In genomic region chr6:92534109-92534508, GRCh38 we compare ENCODE assay signal across 27 cellular contexts.
DNase-seq lines count a peak whose midpoint lies in the region; FAIRE-seq and TF ChIP-seq lines count a peak whose summit lies in the region.
"Had no signal": no experiment of that assay in that cellular context is flagged by ENCODE, and none has a peak within 500 bp of the region (broad histone marks: within the 10 kb centered on the region; RNA-seq: fewer than 3 reads in every experiment).

No MANE protein-coding gene starts in this region.

- dilution Hi-C loops in endothelial cell of umbilical vein (cut with MboI; ENCODE audit: extremely low pct_ligation_motif_present, low sequenced_read_pairs), result no loop called here

- no peaks in the 10 kb centered on the region for H3K27me3 Mint-ChIP-seq in activated CD4-positive, alpha-beta T cell treated with anti-CD3 and anti-CD28 coated beads, Interleukin-2, amount 10 ng/mL, durations not matched to agents 24 days and 14 days
- H3K27me3 Mint-ChIP-seq: CD4-positive, alpha-beta memory T cell; CD4-positive, CD25-positive, alpha-beta regulatory T cell; CD8-positive, alpha-beta memory T cell had no signal

- no peaks in the 10 kb centered on the region for H3K9me1 ChIP-seq in endothelial cell of umbilical vein (replicated peaks; ENCODE audit: control insufficient read depth, extremely low read depth, insufficient read depth, low read length)

- WGBS in thyroid gland, 2 donors, result 51 to 54% methylated on average over 3 of the region's 3 CpGs

- no peak for FAIRE-seq in endothelial cell of umbilical vein (lab: Jason Lieb, UNC)
- FAIRE-seq: A204.1, GM12878, GM12892, GM18507 had no signal

- H3K27me3 ChIP-seq in endothelial cell of umbilical vein (ENCODE audit: control insufficient read depth in 2 of 2, insufficient read depth in 2 of 2, low read length in 2 of 2), result no peaks in the 10 kb centered on the region
- no peaks in the 10 kb centered on the region for H3K27me3 ChIP-seq in parathyroid adenoma (ENCODE audit: control insufficient read depth, insufficient read depth, low read length)
- H3K27me3 ChIP-seq in thyroid gland, result no peaks in the 10 kb centered on the region
- H3K27me3 ChIP-seq: BE2C, BLaER1 had no signal

- H3K36me3 Mint-ChIP-seq in activated CD4-positive, alpha-beta T cell treated with anti-CD3 and anti-CD28 coated beads, Interleukin-2, amount 10 ng/mL, durations not matched to agents 24 days and 14 days (ENCODE audit: low read depth), result no peaks in the 10 kb centered on the region
- H3K36me3 Mint-ChIP-seq: CD14-positive monocyte; CD4-positive, alpha-beta memory T cell; CD4-positive, CD25-positive, alpha-beta regulatory T cell; CD8-positive, alpha-beta memory T cell had no signal

- no peaks in the 10 kb centered on the region for H4K20me1 ChIP-seq in endothelial cell of umbilical vein (replicated peaks; ENCODE audit: control insufficient read depth, extremely low read depth, insufficient read depth, low read length)
- H4K20me1 ChIP-seq: BLaER1 had no signal

- H3K4me1 Mint-ChIP-seq in activated CD4-positive, alpha-beta T cell treated with anti-CD3 and anti-CD28 coated beads, Interleukin-2, amount 10 ng/mL, durations not matched to agents 24 days and 14 days, result no peaks in the 10 kb centered on the region
- H3K4me1 Mint-ChIP-seq: CD14-positive monocyte; CD4-positive, alpha-beta memory T cell; CD4-positive, CD25-positive, alpha-beta regulatory T cell; CD8-positive, alpha-beta memory T cell had no signal

- POLR2A ChIA-PET in endothelial cell of umbilical vein (lab: Charles Lee), result no interaction called here

- H3K9me3 ChIP-seq in endothelial cell of umbilical vein (replicated peaks; ENCODE audit: control insufficient read depth, insufficient read depth, low read length) (no peaks in the 10 kb centered on the region), parathyroid adenoma (ENCODE audit: control insufficient read depth, low read length) (no peaks in the 10 kb centered on the region), thyroid gland (no peaks in the 10 kb centered on the region)
- H3K9me3 ChIP-seq: BE2C, BLaER1 had no signal

- no peak for TF ChIP-seq POLR2A in endothelial cell of umbilical vein (IDR thresholded peaks at IDR 0.05; ENCODE audit: low read depth, low read length)
- TF ChIP-seq POLR2A in thyroid gland (IDR thresholded peaks at IDR 0.05), result no peak

- CTCF ChIA-PET in endothelial cell of umbilical vein (lab: Charles Lee), result no interaction called here

- peaks cover 3% of the 10 kb centered on the region for H3K9me3 Mint-ChIP-seq in activated CD4-positive, alpha-beta T cell treated with anti-CD3 and anti-CD28 coated beads, Interleukin-2, amount 10 ng/mL, durations not matched to agents 24 days and 14 days

- no TSS peak for BruUV-seq in endothelial cell of umbilical vein (replicated peaks; lab: Mats Ljungman, UMichigan)

- intact Hi-C loops in endothelial cell of umbilical vein (cut with micrococcal nuclease), result no loop called here
- intact Hi-C loops in thyroid gland (cut with DNase I), result no loop called here
- intact Hi-C loops in activated CD4-positive, alpha-beta T cell treated with anti-CD3 and anti-CD28 coated beads, Interleukin-2, amount 10 ng/mL, durations not matched to agents 24 days and 14 days (cut with micrococcal nuclease), result no loop called here

- H3K79me2 ChIP-seq in endothelial cell of umbilical vein (ENCODE audit: control insufficient read depth, insufficient read depth, low read length) (no peaks in the 10 kb centered on the region), parathyroid adenoma (no peaks in the 10 kb centered on the region)

- H3K4me3 Mint-ChIP-seq in activated CD4-positive, alpha-beta T cell treated with anti-CD3 and anti-CD28 coated beads, Interleukin-2, amount 10 ng/mL, durations not matched to agents 24 days and 14 days, result no peak overlapping the region
- H3K4me3 Mint-ChIP-seq: CD14-positive monocyte; CD4-positive, alpha-beta memory T cell; CD4-positive, CD25-positive, alpha-beta regulatory T cell; CD8-positive, alpha-beta memory T cell had no signal

- peaks cover 18% of the 10 kb centered on the region for H3K4me1 ChIP-seq in endothelial cell of umbilical vein (ENCODE audit: control insufficient read depth, extremely low read depth, insufficient read depth, low read length)
- H3K4me1 ChIP-seq in parathyroid adenoma, result no peaks in the 10 kb centered on the region
- no peaks in the 10 kb centered on the region for H3K4me1 ChIP-seq in thyroid gland
- H3K4me1 ChIP-seq: BLaER1 had no signal

- no peak overlapping the region for H3K4me2 ChIP-seq in endothelial cell of umbilical vein (ENCODE audit: insufficient read depth, low read length)
- no peak overlapping the region for H3K4me2 ChIP-seq in parathyroid adenoma (ENCODE audit: low read length)
- H3K4me2 ChIP-seq: BLaER1 had no signal

- H2AFZ ChIP-seq in endothelial cell of umbilical vein (ENCODE audit: low read depth, low read length) (peak overlapping the region; percentile 62), parathyroid adenoma (peak overlapping the region; percentile 38)

- H3K27ac Mint-ChIP-seq in activated CD4-positive, alpha-beta T cell treated with anti-CD3 and anti-CD28 coated beads, Interleukin-2, amount 10 ng/mL, durations not matched to agents 24 days and 14 days, result no peak overlapping the region
- H3K27ac Mint-ChIP-seq: CD14-positive monocyte; CD4-positive, alpha-beta memory T cell; CD4-positive, CD25-positive, alpha-beta regulatory T cell; CD8-positive, alpha-beta memory T cell had no signal

- no peak overlapping the region for H3K27ac ChIP-seq in endothelial cell of umbilical vein (ENCODE audit: insufficient read depth, low read depth, low read length)
- H3K27ac ChIP-seq in parathyroid adenoma, result no peak overlapping the region
- H3K27ac ChIP-seq in thyroid gland, result no peak overlapping the region
- H3K27ac ChIP-seq: BLaER1 had no signal

- H3K36me3 ChIP-seq in endothelial cell of umbilical vein (ENCODE audit: control insufficient read depth in 2 of 2, extremely low read depth in 1 of 2, insufficient read depth in 2 of 2, low read length in 2 of 2) (no peaks in the 10 kb centered on the region), parathyroid adenoma (ENCODE audit: control insufficient read depth, insufficient read depth, low read length) (no peaks in the 10 kb centered on the region), thyroid gland (no peaks in the 10 kb centered on the region)
- H3K36me3 ChIP-seq: BE2C, BLaER1 had no signal

- DNase-seq in SK-N-DZ (ENCODE audit: low spot score), result peak; percentile 15
- DNase-seq in endothelial cell of umbilical vein (ENCODE audit: low read depth, low spot score), result no peak
- DNase-seq in thyroid gland, result no peak
- no peak for DNase-seq in activated CD4-positive, alpha-beta T cell treated with anti-CD3 and anti-CD28 coated beads, Interleukin-2, amount 10 ng/mL, durations not matched to agents 24 days and 14 days
- no peak for DNase-seq in NCI-H128 (lab: John Stamatoyannopoulos, UW; ENCODE audit: unreplicated experiment)
- DNase-seq: 8988T; ACHN; BE2C; C1 segment of cervical spinal cord; CD4-positive, alpha-beta memory T cell; CD4-positive, CD25-positive, alpha-beta regulatory T cell; CD8-positive, alpha-beta memory T cell; COR-L47; DMS 273 treated with DMSO at 0.1 percent for 48 hours; DMS153; DMS53; DMS79; DND-41; EL; GDM1 had no signal

- TF ChIP-seq CTCF in endothelial cell of umbilical vein (IDR thresholded peaks at IDR 0.05; ENCODE audit: extremely low read depth in 1 of 2, insufficient read depth in 1 of 2, low read depth in 1 of 2, low read length in 2 of 2), result no peak
- TF ChIP-seq CTCF in parathyroid adenoma (IDR thresholded peaks at IDR 0.05), result no peak
- no peak for TF ChIP-seq CTCF in thyroid gland (IDR thresholded peaks at IDR 0.05)

- no peak overlapping the region for H3K9ac ChIP-seq in endothelial cell of umbilical vein (replicated peaks; ENCODE audit: extremely low read depth, insufficient read depth, low read length)
- H3K9ac ChIP-seq in parathyroid adenoma, result no peak overlapping the region
- H3K9ac ChIP-seq: BLaER1 had no signal

- H3K4me3 ChIP-seq in endothelial cell of umbilical vein (replicated peaks in 1 of 3; ENCODE audit: insufficient read depth in 1 of 3, low read depth in 1 of 3, low read length in 3 of 3) (no peak overlapping the region), parathyroid adenoma (ENCODE audit: low read depth, low read length) (no peak overlapping the region), thyroid gland (replicated peaks in 1 of 3) (no peak overlapping the region)
- H3K4me3 ChIP-seq: BLaER1, GM12878 had no signal

TF ChIP-seq in endothelial cell of umbilical vein, 7 proteins besides CTCF, POLR2A, EP300 and RAD21:
- TF ChIP-seq FOS (IDR thresholded peaks at IDR 0.05; ENCODE audit: borderline replicate concordance, insufficient read depth, low read length), result no peak
